ENCODE assay signal across 7 cellular contexts in genomic region chr6:44003345-44004061, GRCh38.
DNase-seq lines count a peak whose midpoint lies in the region; ATAC-seq, FAIRE-seq and TF ChIP-seq lines count a peak whose summit lies in the region.

No MANE protein-coding gene starts in this region.

- no peaks in the 10 kb centered on the region for H4K20me1 ChIP-seq in astrocyte (ENCODE audit: insufficient read depth, low read length)

- H3K4me2 ChIP-seq in astrocyte (ENCODE audit: low read length) = peak overlapping the region; percentile 82

- H3K9me3 Mint-ChIP-seq in astrocyte (ENCODE audit: unreplicated experiment) (peaks cover 4% of the 10 kb centered on the region), mesothelial cell of epicardium (no peaks in the 10 kb centered on the region)

- H3K27me3 ChIP-seq in astrocyte (ENCODE audit: insufficient read depth, low read length) = no peaks in the 10 kb centered on the region
- H3K27me3 ChIP-seq in vagina = no peaks in the 10 kb centered on the region

- in situ Hi-C loops in Caki2 (cut with HindIII; ENCODE audit: low pct_unique_long_range_greater_than_20kb, low sequenced_read_pairs) = no loop called here

- intact Hi-C loops in vagina (cut with DNase I) = no loop called here

- ATAC-seq in HG02884 (IDR thresholded peaks at IDR 0.05; ENCODE audit: unreplicated experiment) = no peak

- H3K4me1 ChIP-seq in astrocyte (ENCODE audit: insufficient read depth, low read length) (peaks cover 29% of the 10 kb centered on the region), vagina (peaks cover 14% of the 10 kb centered on the region)

- H3K4me3 ChIP-seq in astrocyte (ENCODE audit: insufficient read depth, low read depth, low read length) = peak overlapping the region; percentile 49
- H3K4me3 ChIP-seq in vagina = no peak overlapping the region

- no peak overlapping the region for H3K27ac ChIP-seq in astrocyte (ENCODE audit: low read depth, low read length)
- no peak overlapping the region for H3K27ac ChIP-seq in vagina

- no peaks in the 10 kb centered on the region for H3K79me2 ChIP-seq in astrocyte (ENCODE audit: insufficient read depth, low read length)

- H3K27ac Mint-ChIP-seq in astrocyte (ENCODE audit: unreplicated experiment) (peak overlapping the region; percentile 14), mesothelial cell of epicardium (no peak overlapping the region)

- H3K9ac ChIP-seq in astrocyte (ENCODE audit: low read length) = no peak overlapping the region

- H3K36me3 ChIP-seq in astrocyte (ENCODE audit: insufficient read depth, low read length) = no peaks in the 10 kb centered on the region
- H3K36me3 ChIP-seq in vagina = no peaks in the 10 kb centered on the region

- H3K4me3 Mint-ChIP-seq in astrocyte (ENCODE audit: unreplicated experiment) = peak overlapping the region; percentile 54
- peak overlapping the region; percentile 52 for H3K4me3 Mint-ChIP-seq in mesothelial cell of epicardium

- no peak for TF ChIP-seq CTCF in astrocyte (IDR thresholded peaks at IDR 0.05; ENCODE audit: insufficient read depth, low read depth, low read length)
- TF ChIP-seq CTCF in mesothelial cell of epicardium (IDR thresholded peaks at IDR 0.05; ENCODE audit: unreplicated experiment) = no peak
- TF ChIP-seq CTCF in vagina (IDR thresholded peaks at IDR 0.05) = no peak

- H2AFZ ChIP-seq in astrocyte (ENCODE audit: low read depth, low read length) = peak overlapping the region; percentile 83

- peak; percentile 39 for DNase-seq in Caki2 (ENCODE audit: low read depth)
- DNase-seq in astrocyte (ENCODE audit: low read depth) = no peak
- no peak for DNase-seq in mesothelial cell of epicardium (ENCODE audit: low spot score in 2 of 2, unreplicated experiment in 2 of 2)
- DNase-seq in GM19239 (ENCODE audit: insufficient read length, low spot score) = no peak
- DNase-seq in vagina (ENCODE audit: extremely low spot score in 2 of 2) = no peak

- H3K27me3 Mint-ChIP-seq in astrocyte (ENCODE audit: low read depth, unreplicated experiment) = peaks cover 11% of the 10 kb centered on the region
- peaks cover 11% of the 10 kb centered on the region for H3K27me3 Mint-ChIP-seq in mesothelial cell of epicardium (ENCODE audit: low read depth)

- no peak for FAIRE-seq in astrocyte (lab: Jason Lieb, UNC)
- no peak for FAIRE-seq in GM19239 (lab: Jason Lieb, UNC)

- peaks cover 21% of the 10 kb centered on the region for H3K4me1 Mint-ChIP-seq in astrocyte (ENCODE audit: low read depth, unreplicated experiment)
- peaks cover 27% of the 10 kb centered on the region for H3K4me1 Mint-ChIP-seq in mesothelial cell of epicardium

- TF ChIP-seq POLR2A in GM19099 (IDR thresholded peaks at IDR 0.05; ENCODE audit: extremely low read depth, insufficient read length, low read depth) = peak; percentile 33
- no peak for TF ChIP-seq POLR2A in vagina (IDR thresholded peaks at IDR 0.05)

- H3K9me3 ChIP-seq in astrocyte (ENCODE audit: insufficient read depth, low read depth, low read length) = no peaks in the 10 kb centered on the region
- H3K9me3 ChIP-seq in vagina = no peaks in the 10 kb centered on the region

- no peaks in the 10 kb centered on the region for H3K36me3 Mint-ChIP-seq in astrocyte (ENCODE audit: low read depth, unreplicated experiment)
- H3K36me3 Mint-ChIP-seq in mesothelial cell of epicardium = peaks cover 5% of the 10 kb centered on the region
